Comparison of ENCODE assay signal across 26 cellular contexts in genomic region chr17:76019830-76020467, GRCh38. TPM values are rescaled to one million over a fixed set of nuclear protein-coding genes. Genes with fewer than 3 reads are reported as not detected.
DNase-seq lines count a peak whose midpoint lies in the region; ATAC-seq lines count a peak whose summit lies in the region.
"Had no signal": no experiment of that assay in that cellular context is flagged by ENCODE, and none has a peak within 500 bp of the region (broad histone marks: within the 10 kb centered on the region; RNA-seq: fewer than 3 reads in every experiment).

No MANE protein-coding gene starts in this region.

- no peaks in the 10 kb centered on the region for H3K4me1 Mint-ChIP-seq in activated T-helper 17 cell treated with anti-CD3 and anti-CD28 coated beads, Interleukin-2, amount 50 U/mL, for 72 hours
- H3K4me1 Mint-ChIP-seq in stimulated activated naive B cell treated with anti-CD40 and anti-IgM and Interleukin-4, amounts not matched to agents 10 μg/mL and 1 μg/mL and 100 μg/mL, for 72 hours: no peaks in the 10 kb centered on the region

- no peak for ATAC-seq in activated naive CD4-positive, alpha-beta T cell treated with anti-CD3 and anti-CD28 coated beads, Interleukin-2, amount 50 U/mL, for 72 hours
- no peak for ATAC-seq in activated T-helper 17 cell treated with anti-CD3 and anti-CD28 coated beads, Interleukin-2, amount 50 U/mL, for 72 hours (replicated peaks)
- ATAC-seq in stimulated activated naive B cell treated with anti-CD40 and anti-IgM and Interleukin-4, amounts not matched to agents 10 μg/mL and 1 μg/mL and 100 μg/mL, for 72 hours (replicated peaks): no peak
- no peak for ATAC-seq in GM21825 (IDR thresholded peaks at IDR 0.05; ENCODE audit: unreplicated experiment)
- ATAC-seq: esophagus mucosa, upper lobe of right lung had no signal

- DNase-seq in activated naive CD4-positive, alpha-beta T cell treated with anti-CD3 and anti-CD28 coated beads, Interleukin-2, amount 50 U/mL, for 72 hours (ENCODE audit: low spot score in 2 of 2): no peak
- no peak for DNase-seq in activated naive CD4-positive, alpha-beta T cell (lab: John Stamatoyannopoulos, UW)
- DNase-seq in stimulated activated naive B cell treated with anti-CD40 and anti-IgM and Interleukin-4, amounts not matched to agents 10 μg/mL and 1 μg/mL and 100 μg/mL, for 72 hours: no peak
- no peak for DNase-seq in SW 1271 (lab: John Stamatoyannopoulos, UW)
- DNase-seq: 8988T; activated T-cell treated with anti-CD3 and anti-CD28 coated beads, Interleukin-2, amount 50 U/mL, for 24 hours; CD4-positive, alpha-beta T cell; central memory CD4-positive, alpha-beta T cell; glutamatergic neuron; GM23248; HFFc6; IMR-90; NCI-H1436 treated with DMSO at 0.1 percent for 48 hours; NCI-H2107; NCI-H446; NCI-H774; ovary; stimulated activated naive CD4-positive, alpha-beta T cell treated with Interleukin-2 at 50 U/mL for 16 hours; upper lobe of right lung had no signal

- H3K9me3 Mint-ChIP-seq in activated naive CD4-positive, alpha-beta T cell treated with anti-CD3 and anti-CD28 coated beads, Interleukin-2, amount 50 U/mL, for 72 hours: no peaks in the 10 kb centered on the region
- no peaks in the 10 kb centered on the region for H3K9me3 Mint-ChIP-seq in activated T-helper 17 cell treated with anti-CD3 and anti-CD28 coated beads, Interleukin-2, amount 50 U/mL, for 72 hours
- no peaks in the 10 kb centered on the region for H3K9me3 Mint-ChIP-seq in stimulated activated naive B cell treated with anti-CD40 and anti-IgM and Interleukin-4, amounts not matched to agents 10 μg/mL and 1 μg/mL and 100 μg/mL, for 72 hours
- H3K9me3 Mint-ChIP-seq: activated T-cell treated with anti-CD3 and anti-CD28 coated beads, Interleukin-2, amount 50 U/mL, for 24 hours; CD4-positive, alpha-beta T cell; dendritic cell treated with granulocyte-macrophage colony-stimulating factor and Interleukin-4, amounts not matched to agents 40 ng/mL and 50 ng/mL, for 4 days; HFFc6; T-helper 1 cell treated with Interleukin-12 subunit alpha and Interleukin-12 subunit beta and Interleukin-4 antibody, amounts not matched to agents 30 μg/mL and 1 μg/mL, for 36 hours had no signal

- H3K4me3 Mint-ChIP-seq in activated T-helper 17 cell treated with anti-CD3 and anti-CD28 coated beads, Interleukin-2, amount 50 U/mL, for 72 hours: no peak overlapping the region
- no peak overlapping the region for H3K4me3 Mint-ChIP-seq in stimulated activated naive B cell treated with anti-CD40 and anti-IgM and Interleukin-4, amounts not matched to agents 10 μg/mL and 1 μg/mL and 100 μg/mL, for 72 hours
- H3K4me3 Mint-ChIP-seq: activated T-cell treated with anti-CD3 and anti-CD28 coated beads, Interleukin-2, amount 50 U/mL, for 24 hours; CD4-positive, alpha-beta T cell; dendritic cell treated with granulocyte-macrophage colony-stimulating factor and Interleukin-4, amounts not matched to agents 40 ng/mL and 50 ng/mL, for 4 days; HFFc6; T-helper 1 cell treated with Interleukin-12 subunit alpha and Interleukin-12 subunit beta and Interleukin-4 antibody, amounts not matched to agents 30 μg/mL and 1 μg/mL, for 36 hours had no signal

- no peaks in the 10 kb centered on the region for H3K36me3 Mint-ChIP-seq in activated naive CD4-positive, alpha-beta T cell treated with anti-CD3 and anti-CD28 coated beads, Interleukin-2, amount 50 U/mL, for 72 hours
- no peaks in the 10 kb centered on the region for H3K36me3 Mint-ChIP-seq in activated T-helper 17 cell treated with anti-CD3 and anti-CD28 coated beads, Interleukin-2, amount 50 U/mL, for 72 hours (ENCODE audit: low read depth)
- H3K36me3 Mint-ChIP-seq in stimulated activated naive B cell treated with anti-CD40 and anti-IgM and Interleukin-4, amounts not matched to agents 10 μg/mL and 1 μg/mL and 100 μg/mL, for 72 hours: no peaks in the 10 kb centered on the region

- peak overlapping the region; percentile 33 to 88 for H3K27ac Mint-ChIP-seq in activated naive CD4-positive, alpha-beta T cell treated with anti-CD3 and anti-CD28 coated beads, Interleukin-2, amount 50 U/mL, for 72 hours
- H3K27ac Mint-ChIP-seq in activated T-helper 17 cell treated with anti-CD3 and anti-CD28 coated beads, Interleukin-2, amount 50 U/mL, for 72 hours: peak overlapping the region; percentile 37
- peak overlapping the region; percentile 22 for H3K27ac Mint-ChIP-seq in stimulated activated naive B cell treated with anti-CD40 and anti-IgM and Interleukin-4, amounts not matched to agents 10 μg/mL and 1 μg/mL and 100 μg/mL, for 72 hours
- H3K27ac Mint-ChIP-seq: activated T-cell treated with anti-CD3 and anti-CD28 coated beads, Interleukin-2, amount 50 U/mL, for 24 hours; CD4-positive, alpha-beta T cell; dendritic cell treated with granulocyte-macrophage colony-stimulating factor and Interleukin-4, amounts not matched to agents 40 ng/mL and 50 ng/mL, for 4 days; HFFc6; T-helper 1 cell treated with Interleukin-12 subunit alpha and Interleukin-12 subunit beta and Interleukin-4 antibody, amounts not matched to agents 30 μg/mL and 1 μg/mL, for 36 hours had no signal

- no peaks in the 10 kb centered on the region for H3K27me3 Mint-ChIP-seq in activated T-helper 17 cell treated with anti-CD3 and anti-CD28 coated beads, Interleukin-2, amount 50 U/mL, for 72 hours
- peaks cover 0 to 6% of the 10 kb centered on the region in 2 donors for H3K27me3 Mint-ChIP-seq in stimulated activated naive B cell treated with anti-CD40 and anti-IgM and Interleukin-4, amounts not matched to agents 10 μg/mL and 1 μg/mL and 100 μg/mL, for 72 hours
- H3K27me3 Mint-ChIP-seq: activated T-cell treated with anti-CD3 and anti-CD28 coated beads, Interleukin-2, amount 50 U/mL, for 24 hours; CD4-positive, alpha-beta T cell had no signal

RNA-seq across cellular contexts. Expression of gene EVPL, which starts 7.2 kb away (rescaled TPM):
- total RNA-seq in activated naive CD4-positive, alpha-beta T cell treated with anti-CD3 and anti-CD28 coated beads, Interleukin-2, amount 50 U/mL, for 72 hours: 1 to 10 TPM in 1 of 2 donors, under 1 TPM in 1; 0.34 to 1.5 TPM
- total RNA-seq in activated T-helper 17 cell treated with anti-CD3 and anti-CD28 coated beads, Interleukin-2, amount 50 U/mL, for 72 hours: under 1 TPM in 1 of 2 donors, not detected in 1; 0.11 TPM
- total RNA-seq: GM23248, HFFc6, IMR-90, RPMI7951, SJSA1 had no signal

RNA-seq across cellular contexts. Expression of gene CDK3, which starts 19.3 kb away (rescaled TPM):
- total RNA-seq in activated naive CD4-positive, alpha-beta T cell treated with anti-CD3 and anti-CD28 coated beads, Interleukin-2, amount 50 U/mL, for 72 hours: 1 to 10 TPM; 6.9 to 8.3 TPM
- total RNA-seq in activated T-helper 17 cell treated with anti-CD3 and anti-CD28 coated beads, Interleukin-2, amount 50 U/mL, for 72 hours: 1 to 10 TPM; 8.0 to 9.0 TPM

RNA-seq across cellular contexts. Expression of gene TEN1, which starts 40.9 kb away (rescaled TPM):
- total RNA-seq in activated naive CD4-positive, alpha-beta T cell treated with anti-CD3 and anti-CD28 coated beads, Interleukin-2, amount 50 U/mL, for 72 hours: 10 to 100 TPM; 13.4 to 20.5 TPM
- 10 to 100 TPM; 15.3 to 18.5 TPM for total RNA-seq in activated T-helper 17 cell treated with anti-CD3 and anti-CD28 coated beads, Interleukin-2, amount 50 U/mL, for 72 hours

RNA-seq across cellular contexts. Expression of gene ACOX1, which starts 41.0 kb away (rescaled TPM):
- 10 to 100 TPM; 31.3 to 42.1 TPM for total RNA-seq in activated naive CD4-positive, alpha-beta T cell treated with anti-CD3 and anti-CD28 coated beads, Interleukin-2, amount 50 U/mL, for 72 hours
- 10 to 100 TPM; 24.0 to 35.2 TPM for total RNA-seq in activated T-helper 17 cell treated with anti-CD3 and anti-CD28 coated beads, Interleukin-2, amount 50 U/mL, for 72 hours

RNA-seq across cellular contexts. Expression of gene SRP68, which starts 52.4 kb away (rescaled TPM):
- total RNA-seq in activated naive CD4-positive, alpha-beta T cell treated with anti-CD3 and anti-CD28 coated beads, Interleukin-2, amount 50 U/mL, for 72 hours: 100 to 1,000 TPM in 1 of 2 donors, 10 to 100 TPM in 1; 78.8 to 162 TPM
- total RNA-seq in activated T-helper 17 cell treated with anti-CD3 and anti-CD28 coated beads, Interleukin-2, amount 50 U/mL, for 72 hours: 100 to 1,000 TPM; 109 to 117 TPM
